ENCODE assay signal across 8 cellular contexts in the genomic region with DNA sequence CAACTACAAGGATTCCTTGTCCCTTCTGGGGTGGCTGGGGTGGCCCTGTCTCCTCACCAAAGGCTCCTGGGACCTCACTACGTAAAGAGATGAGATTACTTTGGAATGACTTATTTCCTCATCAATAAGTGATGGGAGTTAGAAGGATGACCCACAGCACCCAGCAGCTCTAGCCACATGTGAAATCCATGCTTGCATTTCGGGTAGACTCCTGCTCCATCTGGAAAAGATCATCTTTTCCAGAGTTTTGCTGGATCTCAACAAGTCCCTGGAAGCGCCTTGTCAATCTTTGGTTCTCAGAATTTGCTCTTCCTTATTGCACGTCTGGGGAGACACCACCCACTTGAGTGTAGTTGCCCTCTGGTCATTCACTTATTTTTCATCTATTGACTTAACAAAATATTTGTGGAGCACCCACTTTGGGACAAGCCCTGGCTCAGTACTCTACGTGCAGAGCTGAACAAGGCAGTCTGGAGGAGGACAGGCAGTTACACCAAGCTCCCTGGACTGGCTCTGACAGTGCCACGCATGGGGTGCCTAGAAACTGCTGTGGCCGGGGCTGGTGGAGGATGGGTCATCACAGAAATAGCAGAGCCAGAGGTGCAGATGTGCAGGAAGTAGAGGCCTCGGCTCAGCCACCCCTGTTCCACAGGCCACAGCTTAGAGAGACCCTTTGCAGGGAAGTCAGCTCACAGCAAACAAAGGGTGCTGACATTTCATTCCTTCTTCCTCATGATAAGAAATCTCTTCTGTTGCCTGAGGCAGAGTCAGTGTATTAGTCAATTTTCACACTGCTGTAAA.
DNase-seq lines count a peak whose midpoint lies in the region; ATAC-seq and TF ChIP-seq lines count a peak whose summit lies in the region.

No MANE protein-coding gene starts in this region.

- in situ Hi-C loops in GM23248 (cut with MboI), result no loop called here
- in situ Hi-C loops in Panc1 (cut with HindIII; ENCODE audit: low pct_unique_long_range_greater_than_20kb, low sequenced_read_pairs), result no loop called here

- H3K4me3 ChIP-seq in BLaER1 (no peak overlapping the region), GM23248 (no peak overlapping the region), Panc1 (ENCODE audit: low read depth in 2 of 2, low read length in 2 of 2) (no peak overlapping the region), hepatocyte (no peak overlapping the region), GM23338 (no peak overlapping the region)

- H3K79me2 ChIP-seq in GM23248 (ENCODE audit: insufficient read depth) (no peaks in the 10 kb centered on the region), hepatocyte (no peaks in the 10 kb centered on the region), GM23338 (replicated peaks; ENCODE audit: insufficient read depth) (no peaks in the 10 kb centered on the region)

- H3K9me3 Mint-ChIP-seq in GM23338, result no peaks in the 10 kb centered on the region
- H3K9me3 Mint-ChIP-seq in activated T-helper 17 cell treated with anti-CD3 and anti-CD28 coated beads, Interleukin-2, amount 50 U/mL, for 72 hours, result no peaks in the 10 kb centered on the region

- H3K4me2 ChIP-seq in BLaER1 (peak overlapping the region; percentile 93), GM23248 (ENCODE audit: unreplicated experiment) (no peak overlapping the region), hepatocyte (no peak overlapping the region), GM23338 (no peak overlapping the region)

- WGBS in GM23248 (ENCODE audit: low coverage in 1 of 2, low lambda C conversion rate in 2 of 2, missing lambda C conversion rate in 2 of 2), 2 experiments, result 70 to 71% methylated on average over 8 of the region's 8 CpGs
- 56% methylated on average over 8 of the region's 8 CpGs for WGBS in hepatocyte (ENCODE audit: low lambda C conversion rate, missing lambda C conversion rate)

- TF ChIP-seq CTCF in Panc1 (IDR thresholded peaks at IDR 0.05) (no peak), hepatocyte (IDR thresholded peaks at IDR 0.05; ENCODE audit: poor library complexity) (no peak), GM23338 (conservative IDR thresholded peaks at IDR 0.05; ENCODE audit: low read depth in 2 of 2) (no peak)

- H3K27me3 ChIP-seq in BLaER1 (no peaks in the 10 kb centered on the region), GM23248 (replicated peaks; ENCODE audit: insufficient read depth) (no peaks in the 10 kb centered on the region), Panc1 (ENCODE audit: control insufficient read depth, insufficient read depth, low read length) (no peaks in the 10 kb centered on the region), hepatocyte (no peaks in the 10 kb centered on the region), GM23338 (ENCODE audit: insufficient read depth) (no peaks in the 10 kb centered on the region)

- H3K4me1 ChIP-seq in BLaER1 (peaks cover 91% of the 10 kb centered on the region), GM23248 (ENCODE audit: insufficient read depth) (peaks cover 23% of the 10 kb centered on the region), Panc1 (ENCODE audit: control insufficient read depth, insufficient read depth, low read length) (peaks cover 6% of the 10 kb centered on the region), hepatocyte (ENCODE audit: insufficient read depth) (peaks cover 20% of the 10 kb centered on the region), GM23338 (ENCODE audit: insufficient read depth) (0 out of 2 replicates have a peak, but pooled peaks cover 5% of the 10 kb centered on the region)

- BruUV-seq in Panc1 (replicated peaks; lab: Mats Ljungman, UMichigan), result no TSS peak

- no peaks in the 10 kb centered on the region for H3K36me3 Mint-ChIP-seq in GM23338 (ENCODE audit: low read depth)
- H3K36me3 Mint-ChIP-seq in activated T-helper 17 cell treated with anti-CD3 and anti-CD28 coated beads, Interleukin-2, amount 50 U/mL, for 72 hours (ENCODE audit: low read depth), result no peaks in the 10 kb centered on the region

- peak; percentile 79 for ATAC-seq in Panc1
- ATAC-seq in GM23338, result no peak
- ATAC-seq in activated T-helper 17 cell treated with anti-CD3 and anti-CD28 coated beads, Interleukin-2, amount 50 U/mL, for 72 hours (replicated peaks), result no peak

- DNase-seq in GM23248 (peak; percentile 56), Panc1 (ENCODE audit: low read depth, low spot score) (no peak), hepatocyte (ENCODE audit: low spot score) (peak; percentile 39), GM23338 (ENCODE audit: low spot score) (no peak), NCI-H1092 treated with DMSO at 0.1 percent for 48 hours (lab: John Stamatoyannopoulos, UW) (no peak), GM19238 (ENCODE audit: insufficient read length, low spot score) (no peak)

- intact Hi-C loops in Panc1 (cut with micrococcal nuclease; ENCODE audit: unreplicated experiment), result no loop called here

- H3K9ac ChIP-seq in BLaER1 (peak overlapping the region; percentile 74), GM23248 (no peak overlapping the region)

- peaks cover 10% of the 10 kb centered on the region for H3K27me3 Mint-ChIP-seq in GM23338 (ENCODE audit: insufficient read depth, low read depth, poor library complexity)
- H3K27me3 Mint-ChIP-seq in activated T-helper 17 cell treated with anti-CD3 and anti-CD28 coated beads, Interleukin-2, amount 50 U/mL, for 72 hours, result peaks cover 3% of the 10 kb centered on the region

- H3F3A ChIP-seq in GM23248 (ENCODE audit: insufficient read depth), result peaks cover 5% of the 10 kb centered on the region
- H3F3A ChIP-seq in GM23338 (replicated peaks; ENCODE audit: low read depth), result no peaks in the 10 kb centered on the region

- POLR2A ChIA-PET in Panc1 (lab: Charles Lee), result interaction anchor here (0.6 kb wide), 1 partner anchor 576 kb away, joined by 10 read pairs; no protein-coding TSS in a partner anchor

- H3K27ac Mint-ChIP-seq in GM23338, result no peak overlapping the region
- H3K27ac Mint-ChIP-seq in activated T-helper 17 cell treated with anti-CD3 and anti-CD28 coated beads, Interleukin-2, amount 50 U/mL, for 72 hours, result no peak overlapping the region

- H3K36me3 ChIP-seq in BLaER1 (no peaks in the 10 kb centered on the region), GM23248 (ENCODE audit: low read depth) (no peaks in the 10 kb centered on the region), Panc1 (ENCODE audit: control insufficient read depth, insufficient read depth, low read length) (no peaks in the 10 kb centered on the region), hepatocyte (replicated peaks; ENCODE audit: insufficient read depth, low read depth) (no peaks in the 10 kb centered on the region), GM23338 (ENCODE audit: insufficient read depth) (no peaks in the 10 kb centered on the region)

- H2AFZ ChIP-seq in GM23248 (no peak overlapping the region), hepatocyte (no peak overlapping the region), GM23338 (no peak overlapping the region)

- peaks cover 11% of the 10 kb centered on the region for H3K4me1 Mint-ChIP-seq in GM23338
- no peaks in the 10 kb centered on the region for H3K4me1 Mint-ChIP-seq in activated T-helper 17 cell treated with anti-CD3 and anti-CD28 coated beads, Interleukin-2, amount 50 U/mL, for 72 hours

- H3K27ac ChIP-seq in BLaER1 (peak overlapping the region; percentile 92), GM23248 (no peak overlapping the region), Panc1 (ENCODE audit: low read length) (no peak overlapping the region), hepatocyte (peak overlapping the region; percentile 37), GM23338 (ENCODE audit: low read depth) (no peak overlapping the region)

- H3K9me2 ChIP-seq in GM23248 (ENCODE audit: insufficient read depth), result no peaks in the 10 kb centered on the region
- H3K9me2 ChIP-seq in hepatocyte (replicated peaks; ENCODE audit: insufficient read depth), result no peaks in the 10 kb centered on the region
- H3K9me2 ChIP-seq in GM23338 (ENCODE audit: insufficient read depth), result no peaks in the 10 kb centered on the region

- CTCF ChIA-PET in Panc1 (lab: Charles Lee), result no interaction called here

- H3K9me3 ChIP-seq in BLaER1 (no peaks in the 10 kb centered on the region), GM23248 (ENCODE audit: low read depth) (no peaks in the 10 kb centered on the region), Panc1 (ENCODE audit: control insufficient read depth, insufficient read depth, low read depth, low read length) (no peaks in the 10 kb centered on the region), hepatocyte (ENCODE audit: low read depth) (no peaks in the 10 kb centered on the region)

- H3K4me3 Mint-ChIP-seq in GM23338, result no peak overlapping the region
- no peak overlapping the region for H3K4me3 Mint-ChIP-seq in activated T-helper 17 cell treated with anti-CD3 and anti-CD28 coated beads, Interleukin-2, amount 50 U/mL, for 72 hours

- no peaks in the 10 kb centered on the region for H4K20me1 ChIP-seq in BLaER1
- no peaks in the 10 kb centered on the region for H4K20me1 ChIP-seq in GM23248 (ENCODE audit: insufficient read depth)
- H4K20me1 ChIP-seq in hepatocyte (ENCODE audit: insufficient read depth, poor library complexity, severe bottlenecking), result no peaks in the 10 kb centered on the region
- H4K20me1 ChIP-seq in GM23338 (replicated peaks; ENCODE audit: insufficient read depth), result no peaks in the 10 kb centered on the region

Comparison
In these comparisons a context has a peak if more than half of its experiments do, and no peak if none do; other contexts are left out.
1. H3K27ac ChIP-seq: peak in BLaER1 (single experiment) and hepatocyte (single experiment); none in GM23248 (single experiment), Panc1 (single experiment) and GM23338 (single experiment).
2. DNase-seq: peak in GM23248 (single experiment) and hepatocyte (single experiment); none in Panc1 (single experiment), GM23338 (single experiment), NCI-H1092 treated with DMSO at 0.1 percent for 48 hours (single experiment) and GM19238 (single experiment).